8 cellular contexts compared by ENCODE assay signal in genomic region chr17:43170766-43171681, GRCh38.
A peak's percentile ranks its signal among the peaks of the same experiment; 100 is the strongest.
DNase-seq lines count a peak whose midpoint lies in the region; ATAC-seq and FAIRE-seq lines count a peak whose summit lies in the region.

NBR1 (plus strand) TSS chr17:43171214; CDS start chr17:43175800, 4,586 bp downstream.

- FAIRE-seq in islet of Langerhans (lab: Jason Lieb, UNC), result peak; percentile 5

- no peak within 1 kb of the TSS for H3K4me3 Mint-ChIP-seq in central memory CD8-positive, alpha-beta T cell

- DNase-seq in AML-193 (lab: John Stamatoyannopoulos, UW), result peak; percentile 99
- peak; percentile 96 for DNase-seq in NCI-H345 treated with DMSO at 0.1 percent for 48 hours (lab: John Stamatoyannopoulos, UW; ENCODE audit: unreplicated experiment)
- DNase-seq in activated CD4-positive, CD25-positive, alpha-beta regulatory T cell (lab: John Stamatoyannopoulos, UW), result peak; percentile 77 to 88 (median 86)
- peak; percentile 88 to 97 for DNase-seq in central memory CD8-positive, alpha-beta T cell (ENCODE audit: low spot score in 2 of 2)
- DNase-seq in stimulated activated CD4-positive, alpha-beta T cell treated with anti-CD3 and anti-CD28 coated beads, Interleukin-12 subunit alpha, Interleukin-12 subunit beta, amount 100 ng/mL, for 4 hours, result peak; percentile 85

- H3K9me3 Mint-ChIP-seq in central memory CD8-positive, alpha-beta T cell, result no peaks in the 10 kb centered on the region

- ATAC-seq in GM19035 (IDR thresholded peaks at IDR 0.05; ENCODE audit: unreplicated experiment) (peak; percentile 76), HG03342 (IDR thresholded peaks at IDR 0.05; ENCODE audit: unreplicated experiment) (peak; percentile 62)
- peak; percentile 79 for ATAC-seq in central memory CD8-positive, alpha-beta T cell (replicated peaks; ENCODE audit: extremely low read depth, poor library complexity, severe bottlenecking)

- peaks cover 8% of the 10 kb centered on the region for H3K36me3 Mint-ChIP-seq in central memory CD8-positive, alpha-beta T cell (ENCODE audit: insufficient read depth)

- H3K4me1 Mint-ChIP-seq in central memory CD8-positive, alpha-beta T cell, result peaks cover 27% of the 10 kb centered on the region

- H3K27ac Mint-ChIP-seq in central memory CD8-positive, alpha-beta T cell (ENCODE audit: low read depth), result no peak within 1 kb of the TSS

- no peaks in the 10 kb centered on the region for H3K27me3 Mint-ChIP-seq in central memory CD8-positive, alpha-beta T cell

Comparison
In these comparisons a context has a peak if more than half of its experiments do, and no peak if none do; other contexts are left out.
1. Peak in every context shown above with its lines: DNase-seq and ATAC-seq.